Comparison of ENCODE assay signal across 8 cellular contexts in genomic region chr11:3865388-3866193, GRCh38. TPM values are rescaled to one million over a fixed set of nuclear protein-coding genes. Genes with fewer than 3 reads are reported as not detected.
A peak's percentile ranks its signal among the peaks of the same experiment; 100 is the strongest.
DNase-seq lines count a peak whose midpoint lies in the region; TF ChIP-seq lines count a peak whose summit lies in the region.

No MANE protein-coding gene starts in this region.

- no peaks in the 10 kb centered on the region for H3K27me3 Mint-ChIP-seq in activated naive CD4-positive, alpha-beta T cell treated with anti-CD3 and anti-CD28 coated beads, Interleukin-2, amount 10 ng/mL, durations not matched to agents 7 days and 5 days
- no peaks in the 10 kb centered on the region for H3K27me3 Mint-ChIP-seq in T-helper 2 cell treated with Interferon-gamma antibody and Interleukin-4, amounts not matched to agents 5 μg/mL and 100 μg/mL, for 36 hours (ENCODE audit: low read depth)

- no peak for TF ChIP-seq EP300 in suprapubic skin (IDR thresholded peaks at IDR 0.05)

- CTCF ChIA-PET in activated naive CD4-positive, alpha-beta T cell treated with anti-CD3 and anti-CD28 coated beads, Interleukin-2, amount 10 ng/mL, durations not matched to agents 7 days and 5 days (lab: Charles Lee) = interaction anchor here (1.1 to 2.0 kb wide), 3 partner anchors 11 to 41 kb away, joined by 4 to 9 read pairs (median 5); partner anchors contain the start of gene STIM1

- H3K36me3 ChIP-seq in suprapubic skin = no peaks in the 10 kb centered on the region

- H3K4me3 ChIP-seq in suprapubic skin = no peak overlapping the region

- TF ChIP-seq CTCF in suprapubic skin (IDR thresholded peaks at IDR 0.05) = no peak

- peak; percentile 22 for DNase-seq in activated naive CD4-positive, alpha-beta T cell treated with anti-CD3 and anti-CD28 coated beads, Interleukin-2, amount 10 ng/mL, durations not matched to agents 7 days and 5 days
- DNase-seq in activated naive CD4-positive, alpha-beta T cell treated with anti-CD3 and anti-CD28 coated beads, Interleukin-2, amount 50 U/mL, for 16 hours = no peak
- DNase-seq in T-helper 2 cell treated with Interferon-gamma antibody and Interleukin-4, amounts not matched to agents 5 μg/mL and 100 μg/mL, for 36 hours (ENCODE audit: low spot score) = no peak
- DNase-seq in glomerular visceral epithelial cell (ENCODE audit: extremely low spot score) = peak; percentile 54
- no peak for DNase-seq in suprapubic skin (ENCODE audit: low spot score in 2 of 2)
- DNase-seq in cerebellum (ENCODE audit: low spot score) = no peak
- no peak for DNase-seq in NCI-H526 treated with DMSO at 0.1 percent for 48 hours (lab: John Stamatoyannopoulos, UW)
- no peak for DNase-seq in G401 (ENCODE audit: low spot score)

- H3K27ac Mint-ChIP-seq in activated naive CD4-positive, alpha-beta T cell treated with anti-CD3 and anti-CD28 coated beads, Interleukin-2, amount 10 ng/mL, durations not matched to agents 7 days and 5 days = peak overlapping the region; percentile 86
- H3K27ac Mint-ChIP-seq in T-helper 2 cell treated with Interferon-gamma antibody and Interleukin-4, amounts not matched to agents 5 μg/mL and 100 μg/mL, for 36 hours = peak overlapping the region; percentile 47

- no peaks in the 10 kb centered on the region for H3K27me3 ChIP-seq in suprapubic skin

- H3K4me3 Mint-ChIP-seq in activated naive CD4-positive, alpha-beta T cell treated with anti-CD3 and anti-CD28 coated beads, Interleukin-2, amount 10 ng/mL, durations not matched to agents 7 days and 5 days = peak overlapping the region; percentile 19
- H3K4me3 Mint-ChIP-seq in T-helper 2 cell treated with Interferon-gamma antibody and Interleukin-4, amounts not matched to agents 5 μg/mL and 100 μg/mL, for 36 hours = peak overlapping the region; percentile 28

- no peaks in the 10 kb centered on the region for H3K9me3 Mint-ChIP-seq in activated naive CD4-positive, alpha-beta T cell treated with anti-CD3 and anti-CD28 coated beads, Interleukin-2, amount 10 ng/mL, durations not matched to agents 7 days and 5 days
- H3K9me3 Mint-ChIP-seq in T-helper 2 cell treated with Interferon-gamma antibody and Interleukin-4, amounts not matched to agents 5 μg/mL and 100 μg/mL, for 36 hours = no peaks in the 10 kb centered on the region

- peaks cover 57% of the 10 kb centered on the region for H3K4me1 ChIP-seq in suprapubic skin

- no peak for TF ChIP-seq POLR2A in suprapubic skin (IDR thresholded peaks at IDR 0.05)

- WGBS in suprapubic skin = 46% methylated on average over 3 of the region's 3 CpGs

- H3K27ac ChIP-seq in suprapubic skin = peak overlapping the region; percentile 16

- peaks cover 33% of the 10 kb centered on the region for H3K36me3 Mint-ChIP-seq in activated naive CD4-positive, alpha-beta T cell treated with anti-CD3 and anti-CD28 coated beads, Interleukin-2, amount 10 ng/mL, durations not matched to agents 7 days and 5 days
- peaks cover 20% of the 10 kb centered on the region for H3K36me3 Mint-ChIP-seq in T-helper 2 cell treated with Interferon-gamma antibody and Interleukin-4, amounts not matched to agents 5 μg/mL and 100 μg/mL, for 36 hours (ENCODE audit: low read depth)

- H3K9me3 ChIP-seq in suprapubic skin = no peaks in the 10 kb centered on the region

- H3K4me1 Mint-ChIP-seq in activated naive CD4-positive, alpha-beta T cell treated with anti-CD3 and anti-CD28 coated beads, Interleukin-2, amount 10 ng/mL, durations not matched to agents 7 days and 5 days = peaks cover 87% of the 10 kb centered on the region
- peaks cover 70% of the 10 kb centered on the region for H3K4me1 Mint-ChIP-seq in T-helper 2 cell treated with Interferon-gamma antibody and Interleukin-4, amounts not matched to agents 5 μg/mL and 100 μg/mL, for 36 hours (ENCODE audit: low read depth)

- in situ Hi-C loops in G401 (cut with HindIII; ENCODE audit: low sequenced_read_pairs) = no loop called here

RNA-seq across cellular contexts. Expression of gene STIM1, which starts 10.1 kb away (rescaled TPM):
- total RNA-seq in suprapubic skin (10 to 100 TPM; 58.4 to 70.2 (median 60.9) TPM), cerebellum (25.9 TPM)
- 15.4 and 28.2 TPM in 2 replicates for total RNA-seq in G401 (2014; rRNA removed; shearing (Covaris generic))

RNA-seq across cellular contexts. Expression of gene RHOG, which starts 24.8 kb away (rescaled TPM):
- total RNA-seq in suprapubic skin (10 to 100 TPM; 36.6 to 47.3 (median 39.3) TPM), cerebellum (3.5 TPM)
- 8.3 and 12.0 TPM in 2 replicates for total RNA-seq in G401 (2014; rRNA removed; shearing (Covaris generic))

RNA-seq across cellular contexts. Expression of gene PGAP2, which starts 57.2 kb away (rescaled TPM):
- total RNA-seq in suprapubic skin = 10 to 100 TPM; 55.4 to 81.2 (median 66.7) TPM
- 14.7 TPM for total RNA-seq in cerebellum
- 11.9 and 15.1 TPM in 2 replicates for total RNA-seq in G401 (2014; rRNA removed; shearing (Covaris generic))

Comparison
In these comparisons a context has a peak if more than half of its experiments do, and no peak if none do; other contexts are left out.
1. DNase-seq: peak in activated naive CD4-positive, alpha-beta T cell treated with anti-CD3 and anti-CD28 coated beads, Interleukin-2, amount 10 ng/mL, durations not matched to agents 7 days and 5 days (single experiment) and glomerular visceral epithelial cell (single experiment); none in activated naive CD4-positive, alpha-beta T cell treated with anti-CD3 and anti-CD28 coated beads, Interleukin-2, amount 50 U/mL, for 16 hours (single experiment), T-helper 2 cell treated with Interferon-gamma antibody and Interleukin-4, amounts not matched to agents 5 μg/mL and 100 μg/mL, for 36 hours (single experiment), suprapubic skin (0 of 2), cerebellum (single experiment), NCI-H526 treated with DMSO at 0.1 percent for 48 hours (single experiment) and G401 (single experiment).